ENCODE assay signal across 8 cellular contexts in the genomic region with DNA sequence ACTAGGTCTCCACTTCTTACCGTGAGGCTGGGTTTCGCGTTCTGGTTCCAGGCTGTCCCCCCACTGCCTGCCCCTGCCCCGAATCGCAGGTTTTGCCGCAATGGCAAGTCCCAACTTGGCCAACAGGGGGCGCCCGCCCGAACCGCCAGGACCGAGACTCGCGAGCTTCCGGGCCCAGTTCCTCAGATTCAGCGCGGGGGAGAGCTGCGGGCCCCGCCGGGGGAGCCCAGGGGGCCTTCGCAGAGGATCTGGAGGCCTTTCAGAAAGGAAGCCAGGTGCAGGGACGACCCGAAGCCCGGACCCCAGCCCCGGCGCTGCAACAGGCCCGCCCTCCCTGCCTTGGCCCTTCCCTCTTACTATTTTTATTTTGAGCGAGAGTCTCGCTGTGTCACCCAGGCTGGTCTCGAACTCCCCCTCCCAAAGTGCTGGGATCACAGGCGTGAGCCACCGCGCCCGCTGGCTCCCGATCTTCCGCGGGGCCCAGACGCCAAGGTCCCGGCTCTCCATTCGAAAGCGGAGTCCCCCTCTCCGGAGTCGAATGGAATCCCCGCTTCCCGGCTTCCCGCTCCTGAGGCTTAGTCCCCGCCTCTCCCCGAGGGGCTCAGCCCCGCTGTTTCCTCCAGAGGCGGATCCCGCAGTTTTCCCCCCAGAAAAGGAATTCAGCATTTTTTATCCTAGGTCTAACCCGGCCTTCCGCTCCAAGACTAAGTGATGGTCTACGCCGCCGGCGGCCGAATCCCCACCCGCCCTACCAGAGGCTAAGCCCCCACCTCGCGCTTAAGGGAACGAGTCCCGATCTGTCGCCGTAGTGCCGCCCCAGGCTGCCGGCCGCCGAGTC.
DNase-seq lines count a peak whose midpoint lies in the region; ATAC-seq and TF ChIP-seq lines count a peak whose summit lies in the region.

No MANE protein-coding gene starts in this region.

- DNase-seq in NCI-H2196 treated with DMSO at 0.1 percent for 48 hours (lab: John Stamatoyannopoulos, UW; ENCODE audit: unreplicated experiment) (peak; percentile 55), cardiac fibroblast (ENCODE audit: low read depth in 2 of 2) (peak; percentile 81 to 87), islet precursor cell (peak; percentile 91), cortex of kidney (lab: John Stamatoyannopoulos, UW) (no peak)
- DNase-seq in activated CD4-positive, CD25-positive, alpha-beta regulatory T cell (lab: John Stamatoyannopoulos, UW), result peak; percentile 80 to 93 (median 84)
- peak; percentile 93 for DNase-seq in stimulated activated CD4-positive, alpha-beta T cell treated with anti-CD3 and anti-CD28 coated beads, Interleukin-12 subunit alpha, Interleukin-12 subunit beta, amount 100 ng/mL, for 4 hours

- ATAC-seq in HG02938 (IDR thresholded peaks at IDR 0.05; ENCODE audit: unreplicated experiment), result peak; percentile 70

- H3K4me3 ChIP-seq in cardiac fibroblast (replicated peaks in 1 of 2; ENCODE audit: low read depth in 2 of 2, low read length in 2 of 2), result peak overlapping the region; percentile 74 to 84

- peak; percentile 93 for TF ChIP-seq CTCF in GM12874 (IDR thresholded peaks at IDR 0.05; ENCODE audit: insufficient read depth, low read depth, low read length)
- TF ChIP-seq CTCF in cardiac fibroblast (IDR thresholded peaks at IDR 0.05; ENCODE audit: low read depth, low read length), result peak; percentile 95
